In the genomic region with DNA sequence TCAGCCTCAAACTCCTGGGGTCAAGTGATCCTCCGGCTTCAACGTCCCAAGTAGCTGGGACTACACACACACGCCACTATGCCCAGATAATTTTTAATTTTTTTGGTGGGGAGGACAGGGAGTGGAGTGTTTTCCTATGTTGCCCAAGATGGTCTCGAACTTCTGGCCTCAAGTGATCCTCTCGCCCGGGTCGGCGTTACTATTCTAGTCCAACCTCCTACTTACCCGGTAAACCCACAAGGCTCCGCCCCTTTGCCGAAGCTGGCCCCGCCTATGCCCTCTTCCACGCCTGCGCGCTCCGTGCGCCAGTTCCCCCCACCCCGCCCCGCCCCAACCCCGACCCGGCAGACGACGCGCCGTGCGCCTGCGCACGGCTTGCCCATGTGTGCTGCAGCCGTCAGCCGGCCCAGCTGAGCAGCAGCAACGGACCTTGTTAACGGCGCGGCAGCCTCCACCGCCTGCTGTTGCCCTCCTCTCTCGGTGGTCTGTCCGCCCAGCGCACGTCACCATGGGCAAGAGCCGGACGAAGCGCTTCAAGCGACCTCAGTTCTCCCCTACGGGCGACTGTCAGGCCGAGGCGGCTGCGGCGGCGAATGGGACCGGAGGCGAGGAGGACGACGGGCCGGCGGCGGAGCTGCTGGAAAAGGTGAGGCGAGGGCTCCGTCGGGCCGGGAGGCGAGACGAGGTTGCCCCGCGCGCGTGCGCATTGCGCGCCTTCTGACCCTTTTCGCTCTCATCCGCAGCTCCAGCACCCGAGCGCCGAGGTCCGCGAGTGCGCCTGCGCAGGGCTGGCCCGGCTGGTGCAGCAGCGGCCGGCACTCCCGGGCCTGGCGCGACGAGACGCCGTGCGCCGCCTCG, we compare ENCODE assay signal across 8 cellular contexts. TPM values are rescaled to one million over a fixed set of nuclear protein-coding genes. Genes with fewer than 3 reads are reported as not detected.
DNase-seq lines count a peak whose midpoint lies in the region; ATAC-seq and TF ChIP-seq lines count a peak whose summit lies in the region.

A gene with protein sequence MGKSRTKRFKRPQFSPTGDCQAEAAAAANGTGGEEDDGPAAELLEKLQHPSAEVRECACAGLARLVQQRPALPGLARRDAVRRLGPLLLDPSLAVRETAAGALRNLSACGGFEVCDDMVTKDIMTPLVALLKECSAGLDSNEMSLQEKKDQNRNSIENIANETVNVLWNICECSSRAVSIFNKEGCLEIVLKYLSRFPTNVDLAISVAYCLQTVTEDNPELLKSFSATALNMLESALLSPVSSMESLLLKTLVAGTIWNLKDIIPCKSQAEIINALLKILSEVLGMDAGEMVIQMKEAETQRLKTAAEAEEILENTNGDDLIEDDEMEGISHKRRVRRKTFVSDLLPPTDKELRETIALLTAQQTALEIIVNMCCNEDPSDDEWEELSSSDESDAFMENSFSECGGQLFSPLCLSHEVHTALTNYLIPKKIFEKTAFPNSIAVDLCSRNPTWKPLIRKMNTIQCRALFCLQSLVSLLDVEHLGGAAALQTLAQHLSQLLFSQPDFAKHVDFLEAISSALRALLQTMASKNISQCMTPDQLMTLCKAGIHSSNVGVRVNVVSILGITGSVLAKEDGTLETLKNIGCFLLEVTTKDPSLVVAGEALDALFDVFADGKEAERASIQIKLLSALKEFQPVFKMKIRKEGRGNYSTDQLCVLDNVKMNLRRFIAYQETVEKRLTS (plus strand): TSS at position 347 of the 858 bp plus-strand sequence. CDS start 162 bp downstream, at position 509.

- TF ChIP-seq EP300 in Ishikawa (IDR thresholded peaks at IDR 0.05; ENCODE audit: borderline replicate concordance) = no peak

- H4K20me1 ChIP-seq in PC-3 (ENCODE audit: low read length) = peaks cover 15% of the 10 kb centered on the region; the same call in 1 of the 2 replicates

- peaks cover 39% of the 10 kb centered on the region for H3K79me2 ChIP-seq in PC-3 (ENCODE audit: low read length)

- ATAC-seq in GM21576 (IDR thresholded peaks at IDR 0.05; ENCODE audit: unreplicated experiment) (peak; percentile 66), PC-3 (peak; percentile 92)

- intact Hi-C loops in PC-3 (cut with micrococcal nuclease) = loop anchor here (2.0 to 10.0 kb wide), 3 partner anchors 39 to 145 kb away; a partner anchor contains a TSS

- H3K4me3 ChIP-seq in PC-3 (ENCODE audit: low read length) = peak within 1 kb of the TSS; percentile 85
- H3K4me3 ChIP-seq in esophagus (ENCODE audit: low read depth in 1 of 2, low read length in 2 of 2) = peak within 1 kb of the TSS; percentile 82 to 94
- H3K4me3 ChIP-seq in mucosa of stomach (ENCODE audit: low read length) = peak within 1 kb of the TSS; percentile 73

- H3K27me3 ChIP-seq in PC-3 (ENCODE audit: low read length) (no peaks in the 10 kb centered on the region), esophagus (ENCODE audit: control insufficient read depth in 1 of 2, insufficient read depth in 2 of 2, low read length in 2 of 2) (no peaks in the 10 kb centered on the region), mucosa of stomach (ENCODE audit: control insufficient read depth, insufficient read depth, low read length) (no peaks in the 10 kb centered on the region)

- WGBS in esophagus, 2 donors = 3% methylated on average over 80 to 91 of the region's 91 CpGs

- H3K9me3 ChIP-seq in PC-3 (ENCODE audit: low read length) = no peaks in the 10 kb centered on the region
- H3K9me3 ChIP-seq in esophagus (ENCODE audit: control insufficient read depth in 2 of 2, insufficient read depth in 1 of 2, low read depth in 1 of 2, low read length in 1 of 2) = no peaks in the 10 kb centered on the region
- no peaks in the 10 kb centered on the region for H3K9me3 ChIP-seq in mucosa of stomach (ENCODE audit: control insufficient read depth, low read length)

- H2AFZ ChIP-seq in PC-3 (ENCODE audit: low read length) = peak within 1 kb of the TSS; percentile 99

- TF ChIP-seq CTCF in PC-3 (conservative IDR thresholded peaks at IDR 0.05; ENCODE audit: low read depth, low read length) = no peak

- peaks cover 3% of the 10 kb centered on the region for H3K36me3 ChIP-seq in PC-3 (ENCODE audit: low read depth, low read length)
- H3K36me3 ChIP-seq in esophagus (ENCODE audit: control insufficient read depth in 2 of 2, insufficient read depth in 2 of 2, low read length in 1 of 2) = peaks cover 0 to 3% of the 10 kb centered on the region in 2 donors
- H3K36me3 ChIP-seq in mucosa of stomach (ENCODE audit: control insufficient read depth, insufficient read depth, low read length) = no peaks in the 10 kb centered on the region

- POLR2A ChIA-PET in PC-3 (lab: Charles Lee; ENCODE audit: unreplicated experiment) = interaction anchor here (0.6 to 1.0 kb wide), 3 partner anchors 40 to 172 kb away, joined by 3 to 10 read pairs (median 4); a partner anchor contains a TSS

- no peak for TF ChIP-seq RAD21 in Ishikawa (IDR thresholded peaks at IDR 0.05; ENCODE audit: low read depth)

- H3K27ac ChIP-seq in PC-3 (ENCODE audit: low read length) (peak within 1 kb of the TSS; percentile 80), esophagus (ENCODE audit: low read depth in 2 of 2, low read length in 1 of 2) (peak within 1 kb of the TSS; percentile 95 to 98)

- H3K9me2 ChIP-seq in PC-3 (replicated peaks; ENCODE audit: low read length) = no peaks in the 10 kb centered on the region

- H3K4me1 ChIP-seq in PC-3 (ENCODE audit: insufficient read depth, low read length) = peaks cover 9% of the 10 kb centered on the region
- H3K4me1 ChIP-seq in esophagus (ENCODE audit: control insufficient read depth in 2 of 2, insufficient read depth in 2 of 2, low read length in 1 of 2) = peaks cover 0 to 5% of the 10 kb centered on the region in 2 donors
- H3K4me1 ChIP-seq in mucosa of stomach (ENCODE audit: control insufficient read depth, insufficient read depth, low read length) = peaks cover 15% of the 10 kb centered on the region

- DNase-seq in DMS114 treated with DMSO at 0.1 percent for 48 hours (lab: John Stamatoyannopoulos, UW; ENCODE audit: unreplicated experiment) = peak; percentile 84
- peak; percentile 87 for DNase-seq in PC-3
- peak; percentile 95 for DNase-seq in activated T-cell treated with anti-CD3 and anti-CD28 coated beads for 48 hours (ENCODE audit: low read depth)
- peak; percentile 98 for DNase-seq in stimulated activated CD8-positive, alpha-beta memory T cell treated with anti-CD3 and anti-CD28 coated beads, Interleukin-4, amount 100 ng/mL, for 48 hours

- H3K4me2 ChIP-seq in PC-3 (ENCODE audit: low read length) = peak within 1 kb of the TSS; percentile 98

- no peaks in the 10 kb centered on the region for H3F3A ChIP-seq in PC-3 (ENCODE audit: low read length, unreplicated experiment)

- H3K9ac ChIP-seq in PC-3 (ENCODE audit: low read length) (peak within 1 kb of the TSS; percentile 92), mucosa of stomach (ENCODE audit: low read length) (peak within 1 kb of the TSS; percentile 79)

- CTCF ChIA-PET in PC-3 (lab: Charles Lee) = interaction anchor here (0.6 to 1.0 kb wide), 3 partner anchors 17 to 41 kb away, joined by 3 to 8 read pairs (median 3); a partner anchor contains a TSS

- no TSS peak for BruUV-seq in PC-3 (replicated peaks; lab: Mats Ljungman, UMichigan)

TF ChIP-seq in Ishikawa, 13 proteins besides CTCF, POLR2A, EP300 and RAD21:
- TF ChIP-seq, protein P1, sequence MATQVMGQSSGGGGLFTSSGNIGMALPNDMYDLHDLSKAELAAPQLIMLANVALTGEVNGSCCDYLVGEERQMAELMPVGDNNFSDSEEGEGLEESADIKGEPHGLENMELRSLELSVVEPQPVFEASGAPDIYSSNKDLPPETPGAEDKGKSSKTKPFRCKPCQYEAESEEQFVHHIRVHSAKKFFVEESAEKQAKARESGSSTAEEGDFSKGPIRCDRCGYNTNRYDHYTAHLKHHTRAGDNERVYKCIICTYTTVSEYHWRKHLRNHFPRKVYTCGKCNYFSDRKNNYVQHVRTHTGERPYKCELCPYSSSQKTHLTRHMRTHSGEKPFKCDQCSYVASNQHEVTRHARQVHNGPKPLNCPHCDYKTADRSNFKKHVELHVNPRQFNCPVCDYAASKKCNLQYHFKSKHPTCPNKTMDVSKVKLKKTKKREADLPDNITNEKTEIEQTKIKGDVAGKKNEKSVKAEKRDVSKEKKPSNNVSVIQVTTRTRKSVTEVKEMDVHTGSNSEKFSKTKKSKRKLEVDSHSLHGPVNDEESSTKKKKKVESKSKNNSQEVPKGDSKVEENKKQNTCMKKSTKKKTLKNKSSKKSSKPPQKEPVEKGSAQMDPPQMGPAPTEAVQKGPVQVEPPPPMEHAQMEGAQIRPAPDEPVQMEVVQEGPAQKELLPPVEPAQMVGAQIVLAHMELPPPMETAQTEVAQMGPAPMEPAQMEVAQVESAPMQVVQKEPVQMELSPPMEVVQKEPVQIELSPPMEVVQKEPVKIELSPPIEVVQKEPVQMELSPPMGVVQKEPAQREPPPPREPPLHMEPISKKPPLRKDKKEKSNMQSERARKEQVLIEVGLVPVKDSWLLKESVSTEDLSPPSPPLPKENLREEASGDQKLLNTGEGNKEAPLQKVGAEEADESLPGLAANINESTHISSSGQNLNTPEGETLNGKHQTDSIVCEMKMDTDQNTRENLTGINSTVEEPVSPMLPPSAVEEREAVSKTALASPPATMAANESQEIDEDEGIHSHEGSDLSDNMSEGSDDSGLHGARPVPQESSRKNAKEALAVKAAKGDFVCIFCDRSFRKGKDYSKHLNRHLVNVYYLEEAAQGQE (IDR thresholded peaks at IDR 0.05; ENCODE audit: low read depth) = no peak
- TF ChIP-seq ZBTB7A (IDR thresholded peaks at IDR 0.05; ENCODE audit: low read depth) (no peak; the same call in 1 of the 2 replicates), CEBPB (IDR thresholded peaks at IDR 0.05) (no peak)
- TF ChIP-seq, protein P2, sequence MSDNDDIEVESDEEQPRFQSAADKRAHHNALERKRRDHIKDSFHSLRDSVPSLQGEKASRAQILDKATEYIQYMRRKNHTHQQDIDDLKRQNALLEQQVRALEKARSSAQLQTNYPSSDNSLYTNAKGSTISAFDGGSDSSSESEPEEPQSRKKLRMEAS (IDR thresholded peaks at IDR 0.05) = peak; percentile 97
- TF ChIP-seq, protein P3, sequence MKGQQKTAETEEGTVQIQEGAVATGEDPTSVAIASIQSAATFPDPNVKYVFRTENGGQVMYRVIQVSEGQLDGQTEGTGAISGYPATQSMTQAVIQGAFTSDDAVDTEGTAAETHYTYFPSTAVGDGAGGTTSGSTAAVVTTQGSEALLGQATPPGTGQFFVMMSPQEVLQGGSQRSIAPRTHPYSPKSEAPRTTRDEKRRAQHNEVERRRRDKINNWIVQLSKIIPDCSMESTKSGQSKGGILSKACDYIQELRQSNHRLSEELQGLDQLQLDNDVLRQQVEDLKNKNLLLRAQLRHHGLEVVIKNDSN (IDR thresholded peaks at IDR 0.05) = 0 out of 2 replicates have a peak, but pooled peaks have one; percentile 7

RNA-seq across cellular contexts. Expression of the gene that starts here (rescaled TPM):
- total RNA-seq in PC-3 (2014; rRNA removed) = 18.7 and 19.0 TPM in 2 replicates
- 1 to 10 TPM; 3.9 to 6.3 TPM for polyA plus RNA-seq in esophagus

Comparison
In these comparisons a context has a peak if more than half of its experiments do, and no peak if none do; other contexts are left out.
1. Peak in every context shown above with its lines: DNase-seq, ATAC-seq, H3K4me3 ChIP-seq and H3K27ac ChIP-seq.